Comparison of ENCODE assay signal across 8 cellular contexts in genomic region chr12:7129647-7130536, GRCh38. TPM values are rescaled to one million over a fixed set of nuclear protein-coding genes. Genes with fewer than 3 reads are reported as not detected.
DNase-seq lines count a peak whose midpoint lies in the region; ATAC-seq, FAIRE-seq and TF ChIP-seq lines count a peak whose summit lies in the region.

Gene CLSTN3, plus strand, starts transcription at chr12:7130371. Its CDS starts 278 bp downstream, at chr12:7130649.

- peaks cover 0 to 72% (median 33%) of the 10 kb centered on the region in 6 donors for H3K4me1 ChIP-seq in spleen

- H3K9me3 ChIP-seq in spleen: no peaks in the 10 kb centered on the region

- no peak for TF ChIP-seq CTCF in cardiac fibroblast (IDR thresholded peaks at IDR 0.05; ENCODE audit: low read depth, low read length)
- peak in 1 of 11 experiments; percentile 12 for TF ChIP-seq CTCF in spleen (IDR thresholded peaks at IDR 0.05 in 8 of 11, conservative IDR thresholded peaks at IDR 0.05 in 3 of 11)

- 1 to 3% (median 1%) methylated on average over 38 to 48 of the region's 48 CpGs for WGBS in spleen, 5 donors

- no peak for TF ChIP-seq POLR2A in GM12891 (IDR thresholded peaks at IDR 0.05; ENCODE audit: low read depth, low read length)
- TF ChIP-seq POLR2A in spleen (IDR thresholded peaks at IDR 0.05): no peak

- FAIRE-seq in GM12891 (lab: Jason Lieb, UNC): no peak

- DNase-seq in GM12891 (ENCODE audit: insufficient read length, low spot score) (peak; percentile 99), NCI-H2107 treated with DMSO at 0.1 percent for 48 hours (lab: John Stamatoyannopoulos, UW; ENCODE audit: unreplicated experiment) (peak; percentile 51), cardiac fibroblast (ENCODE audit: low read depth in 2 of 2) (peak; percentile 66 to 91), inferior parietal cortex (ENCODE audit: extremely low spot score) (peak; percentile 44), spleen (peak; percentile 92)
- peak; percentile 72 for DNase-seq in activated CD4-positive, CD25-positive, alpha-beta regulatory T cell treated with anti-CD3 and anti-CD28 coated beads, Interleukin-2, amount 50 U/mL, for 16 hours (ENCODE audit: low read depth, low spot score)

- peaks cover 0 to 27% (median 0%) of the 10 kb centered on the region in 7 donors for H3K27me3 ChIP-seq in spleen (replicated peaks in 1 of 7)

- intact Hi-C loops in spleen (cut with DNase I; ENCODE audit: low total_unique reads): no loop called here

- peaks cover 0 to 24% (median 17%) of the 10 kb centered on the region in 6 donors for H3K36me3 ChIP-seq in spleen

- ATAC-seq in HG02870 (IDR thresholded peaks at IDR 0.05; ENCODE audit: unreplicated experiment): peak; percentile 73
- no peak for ATAC-seq in GM18870 (IDR thresholded peaks at IDR 0.05; ENCODE audit: unreplicated experiment)

- peak within 1 kb of the TSS; percentile 74 to 89 (median 84) for H3K27ac ChIP-seq in spleen

- H3K4me3 ChIP-seq in cardiac fibroblast (replicated peaks in 1 of 2; ENCODE audit: low read depth in 2 of 2, low read length in 2 of 2): peak within 1 kb of the TSS; percentile 67 to 75
- peak within 1 kb of the TSS; percentile 49 to 80 (median 62) for H3K4me3 ChIP-seq in spleen

TF ChIP-seq in GM12891, 5 proteins besides CTCF, POLR2A, EP300 and RAD21:
- TF ChIP-seq PAX5 (IDR thresholded peaks at IDR 0.05; ENCODE audit: insufficient read depth, low read length, severe bottlenecking): no peak
- TF ChIP-seq POU2F2 (IDR thresholded peaks at IDR 0.05; ENCODE audit: low read depth, low read length): peak; percentile 35; the same call in 1 of the 2 replicates
- TF ChIP-seq TAF1 (IDR thresholded peaks at IDR 0.05; ENCODE audit: low read depth, low read length): no peak
- no peak for TF ChIP-seq POLR2AphosphoS5 (IDR thresholded peaks at IDR 0.05; ENCODE audit: low read depth, low read length)
- TF ChIP-seq SPI1 (IDR thresholded peaks at IDR 0.05; ENCODE audit: low read depth, low read length): no peak
TF ChIP-seq in GM12891: peak in this region for 1.

RNA-seq across cellular contexts. Expression of gene CLSTN3, which starts in this region (rescaled TPM):
- 20.2 TPM for polyA plus RNA-seq in GM12891 (2012; ENCODE audit: low read depth, missing spikeins)
- total RNA-seq in spleen: 100 to 1,000 TPM in 2 of 7 donors, 10 to 100 TPM in 5; 40.1 to 131 (median 87.9) TPM
- polyA plus RNA-seq in spleen: 10 to 100 TPM; 15.0 to 21.5 (median 18.7) TPM

Comparison
In these comparisons a context has a peak if more than half of its experiments do, and no peak if none do; other contexts are left out.
1. DNase-seq: peak in every context shown above with its lines; median percentile 99 in GM12891; 92 in spleen; 78 in cardiac fibroblast; 72 in activated CD4-positive, CD25-positive, alpha-beta regulatory T cell treated with anti-CD3 and anti-CD28 coated beads, Interleukin-2, amount 50 U/mL, for 16 hours; 51 in NCI-H2107 treated with DMSO at 0.1 percent for 48 hours; 44 in inferior parietal cortex.